Comparison of ENCODE assay signal across 10 cellular contexts in genomic region chr4:147361726-147362125, GRCh38.
A peak's percentile ranks its signal among the peaks of the same experiment; 100 is the strongest.
DNase-seq lines count a peak whose midpoint lies in the region; ATAC-seq, FAIRE-seq and TF ChIP-seq lines count a peak whose summit lies in the region.
"Had no signal": no experiment of that assay in that cellular context is flagged by ENCODE, and none has a peak within 500 bp of the region (broad histone marks: within the 10 kb centered on the region; RNA-seq: fewer than 3 reads in every experiment).

No MANE protein-coding gene starts in this region.

- no peaks in the 10 kb centered on the region for H3K9me3 ChIP-seq in MG63
- no peaks in the 10 kb centered on the region for H3K9me3 ChIP-seq in mesenchymal stem cell (ENCODE audit: control insufficient read depth, low read length)
- no peaks in the 10 kb centered on the region for H3K9me3 ChIP-seq in transverse colon

- WGBS in mesenchymal stem cell, result 0% methylated on average over 1 of the region's 1 CpG
- 0 to 15% methylated on average over 1 of the region's 1 CpG for WGBS in transverse colon (ENCODE audit: low coverage in 1 of 2), 2 donors

- no peaks in the 10 kb centered on the region for H3K36me3 ChIP-seq in MG63
- H3K36me3 ChIP-seq in mesenchymal stem cell (ENCODE audit: control insufficient read depth in 1 of 2, insufficient read depth in 2 of 2, low read depth in 1 of 2, low read length in 2 of 2), result no peaks in the 10 kb centered on the region
- H3K36me3 ChIP-seq in transverse colon, result no peaks in the 10 kb centered on the region

- H3K27me3 ChIP-seq in MG63 (no peaks in the 10 kb centered on the region), mesenchymal stem cell (ENCODE audit: control insufficient read depth in 1 of 2, insufficient read depth in 1 of 2, low read length in 2 of 2) (no peaks in the 10 kb centered on the region), transverse colon (no peaks in the 10 kb centered on the region)

- peak; percentile 82 for FAIRE-seq in endometrium (lab: Jason Lieb, UNC)

- H2AFZ ChIP-seq in mesenchymal stem cell (ENCODE audit: low read depth, low read length), result no peak overlapping the region

- H3K4me1 ChIP-seq in mesenchymal stem cell (ENCODE audit: control insufficient read depth, insufficient read depth, low read depth, low read length), result peaks cover 7% of the 10 kb centered on the region
- peaks cover 15 to 43% (median 31%) of the 10 kb centered on the region in 4 donors for H3K4me1 ChIP-seq in transverse colon

- H3K9ac ChIP-seq in mesenchymal stem cell (ENCODE audit: low read length), result peak overlapping the region; percentile 29

- no peaks in the 10 kb centered on the region for H3K79me1 ChIP-seq in mesenchymal stem cell (replicated peaks; ENCODE audit: low read length, poor library complexity, severe bottlenecking)

- peak overlapping the region in 1 of 2 experiments; percentile 89 for H3K18ac ChIP-seq in mesenchymal stem cell (ENCODE audit: low read depth in 1 of 2, low read length in 2 of 2)

- no peak overlapping the region for H3K4me2 ChIP-seq in mesenchymal stem cell (ENCODE audit: low read length, poor library complexity, severe bottlenecking)

- no peak overlapping the region for H3K14ac ChIP-seq in mesenchymal stem cell (ENCODE audit: low read length in 2 of 2)

- TF ChIP-seq POLR2A in transverse colon (IDR thresholded peaks at IDR 0.05), result no peak

- no peak overlapping the region for H2BK120ac ChIP-seq in mesenchymal stem cell (ENCODE audit: low read depth, low read length)

- H2AK5ac ChIP-seq in mesenchymal stem cell (ENCODE audit: low read length, severe bottlenecking), result no peak overlapping the region

- DNase-seq in MG63 (peak; percentile 41), mesenchymal stem cell (peak; percentile 94), transverse colon (peak; percentile 63), ureter (ENCODE audit: low spot score) (no peak), NCI-H2196 (lab: John Stamatoyannopoulos, UW; ENCODE audit: unreplicated experiment) (no peak)
- DNase-seq in activated CD4-positive, CD25-positive, alpha-beta regulatory T cell treated with anti-CD3 and anti-CD28 coated beads, Interleukin-2, amount 50 U/mL, for 72 hours, result no peak
- DNase-seq: activated gamma-delta T cell, naive B cell had no signal

- intact Hi-C loops in transverse colon (cut with DNase I; ENCODE audit: low total_unique reads), result no loop called here

- H3K4me3 ChIP-seq in MG63 (no peak overlapping the region), mesenchymal stem cell (ENCODE audit: insufficient read depth in 1 of 2, low read depth in 1 of 2, low read length in 2 of 2) (no peak overlapping the region), transverse colon (no peak overlapping the region)

- no peak for TF ChIP-seq EP300 in transverse colon (IDR thresholded peaks at IDR 0.05; ENCODE audit: low read depth)

- ATAC-seq in GM21528 (IDR thresholded peaks at IDR 0.05; ENCODE audit: low FRiP score, unreplicated experiment), result no peak

- no peak for TF ChIP-seq CTCF in transverse colon (IDR thresholded peaks at IDR 0.05)

- H2BK15ac ChIP-seq in mesenchymal stem cell (ENCODE audit: low read depth, poor library complexity, severe bottlenecking), result no peak overlapping the region

- H4K91ac ChIP-seq in mesenchymal stem cell (ENCODE audit: low read length), result no peak overlapping the region

- no peak overlapping the region for H2BK12ac ChIP-seq in mesenchymal stem cell (ENCODE audit: low read length in 2 of 2)

- in situ Hi-C loops in transverse colon (cut with MboI; ENCODE audit: low pct_ligation_motif_present in 1 of 4, low pct_unique_long_range_greater_than_20kb in 1 of 4, low sequenced_read_pairs in 3 of 4), result no loop called here

- no peak overlapping the region for H3K23ac ChIP-seq in mesenchymal stem cell (ENCODE audit: low read length in 2 of 2)

- H3K4ac ChIP-seq in mesenchymal stem cell (ENCODE audit: low read depth in 1 of 2, low read length in 2 of 2), result no peak overlapping the region

- H3K27ac ChIP-seq in mesenchymal stem cell (ENCODE audit: low read length, poor library complexity, severe bottlenecking) (peak overlapping the region; percentile 84), transverse colon (peak overlapping the region; percentile 68 to 85 (median 84))

- H2BK5ac ChIP-seq in mesenchymal stem cell (ENCODE audit: low read depth, low read length, poor library complexity, severe bottlenecking), result no peak overlapping the region

- no peak overlapping the region for H4K8ac ChIP-seq in mesenchymal stem cell (ENCODE audit: low read length)

Comparison
In these comparisons a context has a peak if more than half of its experiments do, and no peak if none do; other contexts are left out.
1. DNase-seq: peak in MG63 (single experiment), mesenchymal stem cell (single experiment) and transverse colon (single experiment); none in ureter (single experiment), NCI-H2196 (single experiment) and activated CD4-positive, CD25-positive, alpha-beta regulatory T cell treated with anti-CD3 and anti-CD28 coated beads, Interleukin-2, amount 50 U/mL, for 72 hours (single experiment).